ENCODE assay signal across 16 cellular contexts in the genomic region with DNA sequence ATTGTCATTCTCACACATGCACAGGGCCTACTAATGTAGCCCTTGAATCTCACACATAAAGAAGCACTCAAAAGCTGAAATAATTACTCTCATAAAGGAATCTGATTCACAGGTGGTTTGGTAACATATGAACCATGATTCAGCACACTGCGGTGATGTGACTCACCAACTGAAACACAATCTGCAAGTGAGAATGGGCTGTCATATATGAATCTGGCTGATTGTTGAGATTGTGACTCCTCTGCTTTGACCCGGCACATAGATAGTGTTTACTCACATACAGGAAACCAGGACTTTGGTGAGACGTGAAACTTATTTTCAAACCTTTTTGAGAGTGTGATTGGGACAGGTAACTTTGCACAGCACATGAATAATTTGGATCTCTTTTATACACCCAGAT. TPM values are rescaled to one million over a fixed set of nuclear protein-coding genes. Genes with fewer than 3 reads are reported as not detected.
DNase-seq lines count a peak whose midpoint lies in the region; ATAC-seq and TF ChIP-seq lines count a peak whose summit lies in the region.
"Not testable (repeated sequence)": the region's sequence is repeated elsewhere in the genome, so short reads cannot be mapped to it uniquely, and the experiment has no call there.
"Had no signal": no experiment of that assay in that cellular context is flagged by ENCODE, and none has a peak within 500 bp of the region (broad histone marks: within the 10 kb centered on the region; RNA-seq: fewer than 3 reads in every experiment).

No MANE protein-coding gene starts in this region.

- not testable (repeated sequence) for H3K36me3 Mint-ChIP-seq in activated CD4-positive, alpha-beta T cell treated with anti-CD3 and anti-CD28 coated beads for 36 hours (ENCODE audit: low read depth)

- H3K4me1 ChIP-seq in body of pancreas: not testable (repeated sequence)

- H3K36me3 ChIP-seq in body of pancreas (replicated peaks in 1 of 2; ENCODE audit: insufficient read depth in 1 of 2, low read depth in 2 of 2): not testable (repeated sequence)

- intact Hi-C loops in activated CD4-positive, alpha-beta T cell treated with anti-CD3 and anti-CD28 coated beads for 36 hours (cut with DNase I, micrococcal nuclease); body of pancreas (cut with DNase I): not testable (repeated sequence)

- not testable (repeated sequence) for H3K27me3 ChIP-seq in body of pancreas

- not testable (repeated sequence) for H3K27ac Mint-ChIP-seq in activated CD4-positive, alpha-beta T cell treated with anti-CD3 and anti-CD28 coated beads for 36 hours

- H3K27ac ChIP-seq in body of pancreas: not testable (repeated sequence)

- not testable (repeated sequence) for H3K4me3 ChIP-seq in body of pancreas

- H3K4me3 Mint-ChIP-seq in activated CD4-positive, alpha-beta T cell treated with anti-CD3 and anti-CD28 coated beads for 36 hours: not testable (repeated sequence)

- WGBS in body of pancreas, 2 donors: no CpG with 5 or more reads among the region's 3 CpGs

- not testable (repeated sequence) for H3K9me3 Mint-ChIP-seq in activated CD4-positive, alpha-beta T cell treated with anti-CD3 and anti-CD28 coated beads for 36 hours (ENCODE audit: low read depth)

- not testable (repeated sequence) for DNase-seq in activated CD4-positive, alpha-beta T cell treated with anti-CD3 and anti-CD28 coated beads for 36 hours; body of pancreas

- TF ChIP-seq POLR2A in body of pancreas (IDR thresholded peaks at IDR 0.05): not testable (repeated sequence)

- not testable (repeated sequence) for TF ChIP-seq CTCF in body of pancreas (IDR thresholded peaks at IDR 0.05)

- CTCF ChIA-PET in activated CD4-positive, alpha-beta T cell treated with anti-CD3 and anti-CD28 coated beads for 36 hours (lab: Charles Lee): not testable (repeated sequence)

- POLR2A ChIA-PET in activated CD4-positive, alpha-beta T cell treated with anti-CD3 and anti-CD28 coated beads for 36 hours (lab: Charles Lee): not testable (repeated sequence)

- ATAC-seq in GM19035 (IDR thresholded peaks at IDR 0.05; ENCODE audit: unreplicated experiment) (peak; percentile 91), GM21515 (IDR thresholded peaks at IDR 0.05; ENCODE audit: unreplicated experiment) (peak; percentile 76), HG02798 (IDR thresholded peaks at IDR 0.05; ENCODE audit: poor library complexity, unreplicated experiment) (peak; percentile 89), HG03280 (IDR thresholded peaks at IDR 0.05; ENCODE audit: unreplicated experiment) (peak; percentile 66), HG03469 (IDR thresholded peaks at IDR 0.05; ENCODE audit: unreplicated experiment) (peak; percentile 71), body of pancreas (peak; percentile 33)
- peak; percentile 83 for ATAC-seq in activated CD4-positive, alpha-beta T cell treated with anti-CD3 and anti-CD28 coated beads for 36 hours

- not testable (repeated sequence) for H3K27me3 Mint-ChIP-seq in activated CD4-positive, alpha-beta T cell treated with anti-CD3 and anti-CD28 coated beads for 36 hours

- not testable (repeated sequence) for H3K9me3 ChIP-seq in body of pancreas

- H3K4me1 Mint-ChIP-seq in activated CD4-positive, alpha-beta T cell treated with anti-CD3 and anti-CD28 coated beads for 36 hours: not testable (repeated sequence)

RNA-seq across cellular contexts. Expression of gene BPY2, which starts 7.8 kb away (rescaled TPM):
- total RNA-seq in activated CD4-positive, alpha-beta T cell treated with anti-CD3 and anti-CD28 coated beads for 36 hours: not detected
- total RNA-seq in body of pancreas: not detected
- total RNA-seq: A673; CD4-positive, alpha-beta memory T cell; Daoy; G401; H1; LHCN-M2; MCF 10A; Peyer's patch; T-helper 1 cell treated with Interleukin-12 subunit alpha and Interleukin-12 subunit beta and Interleukin-4 antibody, amounts not matched to agents 30 ng/mL and 1 ng/mL, for 36 hours had no signal

Comparison
In these comparisons a context has a peak if more than half of its experiments do, and no peak if none do; other contexts are left out.
1. ATAC-seq: peak in every context shown above with its lines; median percentile 91 in GM19035; 89 in HG02798; 83 in activated CD4-positive, alpha-beta T cell treated with anti-CD3 and anti-CD28 coated beads for 36 hours; 76 in GM21515; 71 in HG03469; 66 in HG03280; 33 in body of pancreas.